Comparison of ENCODE assay signal across 1 cellular context in the genomic region with DNA sequence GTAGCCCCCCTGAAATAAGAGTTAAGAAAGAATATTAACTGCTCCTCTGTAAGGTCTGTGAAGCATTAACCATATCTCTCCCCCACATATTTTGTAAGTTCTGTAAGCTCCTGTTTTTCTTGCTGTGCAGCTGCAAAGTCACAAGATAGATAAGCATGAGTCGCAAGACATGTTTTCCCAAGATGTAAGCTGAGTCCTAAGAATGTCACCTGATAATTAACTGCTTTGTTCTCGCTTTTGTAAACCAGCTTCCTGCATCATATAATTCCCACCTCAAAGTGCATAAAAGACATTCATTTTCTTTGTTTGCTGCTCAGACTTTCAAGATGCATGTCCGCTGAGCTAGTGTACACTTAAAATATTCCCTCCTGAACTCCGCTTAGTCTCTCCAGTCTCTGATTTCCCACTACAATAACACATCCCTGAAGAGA.
TF ChIP-seq lines count a peak whose summit lies in the region.

No MANE protein-coding gene starts in this region.

TF ChIP-seq in K562, 482 proteins besides CTCF, POLR2A, EP300 and RAD21 (continued from another document and continues in another):
- TF ChIP-seq, protein P1, sequence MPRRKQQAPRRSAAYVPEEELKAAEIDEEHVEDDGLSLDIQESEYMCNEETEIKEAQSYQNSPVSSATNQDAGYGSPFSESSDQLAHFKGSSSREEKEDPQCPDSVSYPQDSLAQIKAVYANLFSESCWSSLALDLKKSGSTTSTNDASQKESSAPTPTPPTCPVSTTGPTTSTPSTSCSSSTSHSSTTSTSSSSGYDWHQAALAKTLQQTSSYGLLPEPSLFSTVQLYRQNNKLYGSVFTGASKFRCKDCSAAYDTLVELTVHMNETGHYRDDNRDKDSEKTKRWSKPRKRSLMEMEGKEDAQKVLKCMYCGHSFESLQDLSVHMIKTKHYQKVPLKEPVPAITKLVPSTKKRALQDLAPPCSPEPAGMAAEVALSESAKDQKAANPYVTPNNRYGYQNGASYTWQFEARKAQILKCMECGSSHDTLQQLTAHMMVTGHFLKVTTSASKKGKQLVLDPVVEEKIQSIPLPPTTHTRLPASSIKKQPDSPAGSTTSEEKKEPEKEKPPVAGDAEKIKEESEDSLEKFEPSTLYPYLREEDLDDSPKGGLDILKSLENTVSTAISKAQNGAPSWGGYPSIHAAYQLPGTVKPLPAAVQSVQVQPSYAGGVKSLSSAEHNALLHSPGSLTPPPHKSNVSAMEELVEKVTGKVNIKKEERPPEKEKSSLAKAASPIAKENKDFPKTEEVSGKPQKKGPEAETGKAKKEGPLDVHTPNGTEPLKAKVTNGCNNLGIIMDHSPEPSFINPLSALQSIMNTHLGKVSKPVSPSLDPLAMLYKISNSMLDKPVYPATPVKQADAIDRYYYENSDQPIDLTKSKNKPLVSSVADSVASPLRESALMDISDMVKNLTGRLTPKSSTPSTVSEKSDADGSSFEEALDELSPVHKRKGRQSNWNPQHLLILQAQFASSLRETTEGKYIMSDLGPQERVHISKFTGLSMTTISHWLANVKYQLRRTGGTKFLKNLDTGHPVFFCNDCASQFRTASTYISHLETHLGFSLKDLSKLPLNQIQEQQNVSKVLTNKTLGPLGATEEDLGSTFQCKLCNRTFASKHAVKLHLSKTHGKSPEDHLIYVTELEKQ (CRISPR knock-in tag; IDR thresholded peaks at IDR 0.05): no peak
- TF ChIP-seq, protein P2, sequence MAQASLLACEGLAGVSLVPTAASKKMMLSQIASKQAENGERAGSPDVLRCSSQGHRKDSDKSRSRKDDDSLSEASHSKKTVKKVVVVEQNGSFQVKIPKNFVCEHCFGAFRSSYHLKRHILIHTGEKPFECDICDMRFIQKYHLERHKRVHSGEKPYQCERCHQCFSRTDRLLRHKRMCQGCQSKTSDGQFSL (CRISPR knock-in tag; IDR thresholded peaks at IDR 0.05): no peak
- TF ChIP-seq, protein P2 (tag; IDR thresholded peaks at IDR 0.05): no peak
- TF ChIP-seq SUPT5H (IDR thresholded peaks at IDR 0.05): no peak
- TF ChIP-seq MTA2 (IDR thresholded peaks at IDR 0.05; ENCODE audit: low read depth): peak; percentile 89
- no peak for TF ChIP-seq ZNF77 (CRISPR knock-in tag; IDR thresholded peaks at IDR 0.05)
- no peak for TF ChIP-seq ZSCAN32 (CRISPR knock-in tag; IDR thresholded peaks at IDR 0.05)
- TF ChIP-seq SIN3A (IDR thresholded peaks at IDR 0.05; ENCODE audit: borderline replicate concordance in 2 of 2, control insufficient read depth in 1 of 2, low read depth in 2 of 2, low read length in 2 of 2): no peak
- TF ChIP-seq, protein P3, sequence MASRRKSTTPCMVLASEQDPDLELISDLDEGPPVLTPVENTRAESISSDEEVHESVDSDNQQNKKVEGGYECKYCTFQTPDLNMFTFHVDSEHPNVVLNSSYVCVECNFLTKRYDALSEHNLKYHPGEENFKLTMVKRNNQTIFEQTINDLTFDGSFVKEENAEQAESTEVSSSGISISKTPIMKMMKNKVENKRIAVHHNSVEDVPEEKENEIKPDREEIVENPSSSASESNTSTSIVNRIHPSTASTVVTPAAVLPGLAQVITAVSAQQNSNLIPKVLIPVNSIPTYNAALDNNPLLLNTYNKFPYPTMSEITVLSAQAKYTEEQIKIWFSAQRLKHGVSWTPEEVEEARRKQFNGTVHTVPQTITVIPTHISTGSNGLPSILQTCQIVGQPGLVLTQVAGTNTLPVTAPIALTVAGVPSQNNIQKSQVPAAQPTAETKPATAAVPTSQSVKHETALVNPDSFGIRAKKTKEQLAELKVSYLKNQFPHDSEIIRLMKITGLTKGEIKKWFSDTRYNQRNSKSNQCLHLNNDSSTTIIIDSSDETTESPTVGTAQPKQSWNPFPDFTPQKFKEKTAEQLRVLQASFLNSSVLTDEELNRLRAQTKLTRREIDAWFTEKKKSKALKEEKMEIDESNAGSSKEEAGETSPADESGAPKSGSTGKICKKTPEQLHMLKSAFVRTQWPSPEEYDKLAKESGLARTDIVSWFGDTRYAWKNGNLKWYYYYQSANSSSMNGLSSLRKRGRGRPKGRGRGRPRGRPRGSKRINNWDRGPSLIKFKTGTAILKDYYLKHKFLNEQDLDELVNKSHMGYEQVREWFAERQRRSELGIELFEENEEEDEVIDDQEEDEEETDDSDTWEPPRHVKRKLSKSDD (conservative IDR thresholded peaks at IDR 0.05; ENCODE audit: low read length): no peak
- TF ChIP-seq, protein P4, sequence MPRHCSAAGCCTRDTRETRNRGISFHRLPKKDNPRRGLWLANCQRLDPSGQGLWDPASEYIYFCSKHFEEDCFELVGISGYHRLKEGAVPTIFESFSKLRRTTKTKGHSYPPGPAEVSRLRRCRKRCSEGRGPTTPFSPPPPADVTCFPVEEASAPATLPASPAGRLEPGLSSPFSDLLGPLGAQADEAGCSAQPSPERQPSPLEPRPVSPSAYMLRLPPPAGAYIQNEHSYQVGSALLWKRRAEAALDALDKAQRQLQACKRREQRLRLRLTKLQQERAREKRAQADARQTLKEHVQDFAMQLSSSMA (CRISPR knock-in tag; IDR thresholded peaks at IDR 0.05): no peak
- TF ChIP-seq MEF2D (tag; conservative IDR thresholded peaks at IDR 0.05; ENCODE audit: low read depth): no peak
- TF ChIP-seq ZNF76 (CRISPR knock-in tag; IDR thresholded peaks at IDR 0.05; ENCODE audit: borderline replicate concordance): no peak
- no peak for TF ChIP-seq KDM5B (IDR thresholded peaks at IDR 0.05; ENCODE audit: insufficient replicate concordance, low read depth, low read length)
- TF ChIP-seq POLR2AphosphoS2 (IDR thresholded peaks at IDR 0.05; ENCODE audit: low read length): no peak
- TF ChIP-seq ZNF830 (CRISPR knock-in tag; IDR thresholded peaks at IDR 0.05): no peak
- no peak for TF ChIP-seq ZNF561 (CRISPR knock-in tag; conservative IDR thresholded peaks at IDR 0.05)
- peak; percentile 57; the same call in 1 of the 2 replicates for TF ChIP-seq NCOA1 (IDR thresholded peaks at IDR 0.05; ENCODE audit: low read depth)
- no peak for TF ChIP-seq NFIX (CRISPR knock-in tag; IDR thresholded peaks at IDR 0.05; ENCODE audit: low read depth)
- TF ChIP-seq CHD2 (IDR thresholded peaks at IDR 0.05; ENCODE audit: low read depth, low read length): no peak
- TF ChIP-seq OTX1 (CRISPR knock-in tag; IDR thresholded peaks at IDR 0.05): no peak
- no peak for TF ChIP-seq BCOR (IDR thresholded peaks at IDR 0.05)
- TF ChIP-seq NR2F6 (CRISPR knock-in tag; IDR thresholded peaks at IDR 0.05): no peak
- TF ChIP-seq ZNF695 (CRISPR knock-in tag; IDR thresholded peaks at IDR 0.05): no peak
- TF ChIP-seq NFIC (IDR thresholded peaks at IDR 0.05): peak; percentile 82
- TF ChIP-seq, protein P5, sequence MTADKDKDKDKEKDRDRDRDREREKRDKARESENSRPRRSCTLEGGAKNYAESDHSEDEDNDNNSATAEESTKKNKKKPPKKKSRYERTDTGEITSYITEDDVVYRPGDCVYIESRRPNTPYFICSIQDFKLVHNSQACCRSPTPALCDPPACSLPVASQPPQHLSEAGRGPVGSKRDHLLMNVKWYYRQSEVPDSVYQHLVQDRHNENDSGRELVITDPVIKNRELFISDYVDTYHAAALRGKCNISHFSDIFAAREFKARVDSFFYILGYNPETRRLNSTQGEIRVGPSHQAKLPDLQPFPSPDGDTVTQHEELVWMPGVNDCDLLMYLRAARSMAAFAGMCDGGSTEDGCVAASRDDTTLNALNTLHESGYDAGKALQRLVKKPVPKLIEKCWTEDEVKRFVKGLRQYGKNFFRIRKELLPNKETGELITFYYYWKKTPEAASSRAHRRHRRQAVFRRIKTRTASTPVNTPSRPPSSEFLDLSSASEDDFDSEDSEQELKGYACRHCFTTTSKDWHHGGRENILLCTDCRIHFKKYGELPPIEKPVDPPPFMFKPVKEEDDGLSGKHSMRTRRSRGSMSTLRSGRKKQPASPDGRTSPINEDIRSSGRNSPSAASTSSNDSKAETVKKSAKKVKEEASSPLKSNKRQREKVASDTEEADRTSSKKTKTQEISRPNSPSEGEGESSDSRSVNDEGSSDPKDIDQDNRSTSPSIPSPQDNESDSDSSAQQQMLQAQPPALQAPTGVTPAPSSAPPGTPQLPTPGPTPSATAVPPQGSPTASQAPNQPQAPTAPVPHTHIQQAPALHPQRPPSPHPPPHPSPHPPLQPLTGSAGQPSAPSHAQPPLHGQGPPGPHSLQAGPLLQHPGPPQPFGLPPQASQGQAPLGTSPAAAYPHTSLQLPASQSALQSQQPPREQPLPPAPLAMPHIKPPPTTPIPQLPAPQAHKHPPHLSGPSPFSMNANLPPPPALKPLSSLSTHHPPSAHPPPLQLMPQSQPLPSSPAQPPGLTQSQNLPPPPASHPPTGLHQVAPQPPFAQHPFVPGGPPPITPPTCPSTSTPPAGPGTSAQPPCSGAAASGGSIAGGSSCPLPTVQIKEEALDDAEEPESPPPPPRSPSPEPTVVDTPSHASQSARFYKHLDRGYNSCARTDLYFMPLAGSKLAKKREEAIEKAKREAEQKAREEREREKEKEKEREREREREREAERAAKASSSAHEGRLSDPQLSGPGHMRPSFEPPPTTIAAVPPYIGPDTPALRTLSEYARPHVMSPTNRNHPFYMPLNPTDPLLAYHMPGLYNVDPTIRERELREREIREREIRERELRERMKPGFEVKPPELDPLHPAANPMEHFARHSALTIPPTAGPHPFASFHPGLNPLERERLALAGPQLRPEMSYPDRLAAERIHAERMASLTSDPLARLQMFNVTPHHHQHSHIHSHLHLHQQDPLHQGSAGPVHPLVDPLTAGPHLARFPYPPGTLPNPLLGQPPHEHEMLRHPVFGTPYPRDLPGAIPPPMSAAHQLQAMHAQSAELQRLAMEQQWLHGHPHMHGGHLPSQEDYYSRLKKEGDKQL (CRISPR knock-in tag; IDR thresholded peaks at IDR 0.05; ENCODE audit: borderline replicate concordance): no peak
- TF ChIP-seq RBM17 (IDR thresholded peaks at IDR 0.05; ENCODE audit: borderline replicate concordance, low read depth, low read length): no peak
- TF ChIP-seq, protein P6, sequence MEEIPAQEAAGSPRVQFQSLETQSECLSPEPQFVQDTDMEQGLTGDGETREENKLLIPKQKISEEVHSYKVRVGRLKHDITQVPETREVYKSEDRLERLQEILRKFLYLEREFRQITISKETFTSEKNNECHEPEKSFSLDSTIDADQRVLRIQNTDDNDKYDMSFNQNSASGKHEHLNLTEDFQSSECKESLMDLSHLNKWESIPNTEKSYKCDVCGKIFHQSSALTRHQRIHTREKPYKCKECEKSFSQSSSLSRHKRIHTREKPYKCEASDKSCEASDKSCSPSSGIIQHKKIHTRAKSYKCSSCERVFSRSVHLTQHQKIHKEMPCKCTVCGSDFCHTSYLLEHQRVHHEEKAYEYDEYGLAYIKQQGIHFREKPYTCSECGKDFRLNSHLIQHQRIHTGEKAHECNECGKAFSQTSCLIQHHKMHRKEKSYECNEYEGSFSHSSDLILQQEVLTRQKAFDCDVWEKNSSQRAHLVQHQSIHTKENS (CRISPR knock-in tag; IDR thresholded peaks at IDR 0.05): no peak
- TF ChIP-seq TAF15 (IDR thresholded peaks at IDR 0.05; ENCODE audit: low read depth, low read length): no peak
- TF ChIP-seq BACH1 (tag; IDR thresholded peaks at IDR 0.05): no peak
- TF ChIP-seq BDP1 (IDR thresholded peaks at IDR 0.05; ENCODE audit: insufficient read depth, insufficient read length): no peak
- TF ChIP-seq RBFOX2 (IDR thresholded peaks at IDR 0.05; ENCODE audit: low read depth, low read length): no peak
- no peak for TF ChIP-seq RUNX1 (IDR thresholded peaks at IDR 0.05; ENCODE audit: low read depth)
- TF ChIP-seq NR1H2 (CRISPR knock-in tag; IDR thresholded peaks at IDR 0.05): no peak
- TF ChIP-seq, protein P7, sequence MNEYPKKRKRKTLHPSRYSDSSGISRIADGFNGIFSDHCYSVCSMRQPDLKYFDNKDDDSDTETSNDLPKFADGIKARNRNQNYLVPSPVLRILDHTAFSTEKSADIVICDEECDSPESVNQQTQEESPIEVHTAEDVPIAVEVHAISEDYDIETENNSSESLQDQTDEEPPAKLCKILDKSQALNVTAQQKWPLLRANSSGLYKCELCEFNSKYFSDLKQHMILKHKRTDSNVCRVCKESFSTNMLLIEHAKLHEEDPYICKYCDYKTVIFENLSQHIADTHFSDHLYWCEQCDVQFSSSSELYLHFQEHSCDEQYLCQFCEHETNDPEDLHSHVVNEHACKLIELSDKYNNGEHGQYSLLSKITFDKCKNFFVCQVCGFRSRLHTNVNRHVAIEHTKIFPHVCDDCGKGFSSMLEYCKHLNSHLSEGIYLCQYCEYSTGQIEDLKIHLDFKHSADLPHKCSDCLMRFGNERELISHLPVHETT (CRISPR knock-in tag; conservative IDR thresholded peaks at IDR 0.05 in 1 of 2, IDR thresholded peaks at IDR 0.05 in 1 of 2): no peak
- TF ChIP-seq, protein P8, sequence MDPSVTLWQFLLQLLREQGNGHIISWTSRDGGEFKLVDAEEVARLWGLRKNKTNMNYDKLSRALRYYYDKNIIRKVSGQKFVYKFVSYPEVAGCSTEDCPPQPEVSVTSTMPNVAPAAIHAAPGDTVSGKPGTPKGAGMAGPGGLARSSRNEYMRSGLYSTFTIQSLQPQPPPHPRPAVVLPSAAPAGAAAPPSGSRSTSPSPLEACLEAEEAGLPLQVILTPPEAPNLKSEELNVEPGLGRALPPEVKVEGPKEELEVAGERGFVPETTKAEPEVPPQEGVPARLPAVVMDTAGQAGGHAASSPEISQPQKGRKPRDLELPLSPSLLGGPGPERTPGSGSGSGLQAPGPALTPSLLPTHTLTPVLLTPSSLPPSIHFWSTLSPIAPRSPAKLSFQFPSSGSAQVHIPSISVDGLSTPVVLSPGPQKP (CRISPR knock-in tag; IDR thresholded peaks at IDR 0.05): no peak
- no peak for TF ChIP-seq LCOR (CRISPR knock-in tag; IDR thresholded peaks at IDR 0.05)
- TF ChIP-seq, protein P9, sequence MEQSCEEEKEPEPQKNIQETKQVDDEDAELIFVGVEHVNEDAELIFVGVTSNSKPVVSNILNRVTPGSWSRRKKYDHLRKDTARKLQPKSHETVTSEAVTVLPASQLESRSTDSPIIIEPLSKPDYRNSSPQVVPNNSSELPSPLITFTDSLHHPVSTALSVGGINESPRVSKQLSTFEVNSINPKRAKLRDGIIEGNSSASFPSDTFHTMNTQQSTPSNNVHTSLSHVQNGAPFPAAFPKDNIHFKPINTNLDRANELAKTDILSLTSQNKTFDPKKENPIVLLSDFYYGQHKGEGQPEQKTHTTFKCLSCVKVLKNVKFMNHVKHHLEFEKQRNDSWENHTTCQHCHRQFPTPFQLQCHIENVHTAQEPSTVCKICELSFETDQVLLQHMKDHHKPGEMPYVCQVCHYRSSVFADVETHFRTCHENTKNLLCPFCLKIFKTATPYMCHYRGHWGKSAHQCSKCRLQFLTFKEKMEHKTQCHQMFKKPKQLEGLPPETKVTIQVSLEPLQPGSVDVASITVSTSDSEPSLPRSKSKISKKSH (CRISPR knock-in tag; IDR thresholded peaks at IDR 0.05): no peak
- TF ChIP-seq RFX1 (IDR thresholded peaks at IDR 0.05): no peak
- peak; percentile 67 to 85 for TF ChIP-seq FOXK2 (conservative IDR thresholded peaks at IDR 0.05 in 1 of 2, IDR thresholded peaks at IDR 0.05 in 1 of 2; ENCODE audit: low read depth in 2 of 2)
